ENCODE assay signal across 25 cellular contexts in genomic region chr3:113193719-113194118, GRCh38. TPM values are rescaled to one million over a fixed set of nuclear protein-coding genes. Genes with fewer than 3 reads are reported as not detected.
DNase-seq lines count a peak whose midpoint lies in the region; ATAC-seq and TF ChIP-seq lines count a peak whose summit lies in the region.
"Had no signal": no experiment of that assay in that cellular context is flagged by ENCODE, and none has a peak within 500 bp of the region (broad histone marks: within the 10 kb centered on the region; RNA-seq: fewer than 3 reads in every experiment).

No MANE protein-coding gene starts in this region.

- H3K27ac ChIP-seq in endodermal cell (ENCODE audit: low read depth, low read length) = peak overlapping the region; percentile 47
- H3K27ac ChIP-seq in muscle layer of colon (ENCODE audit: low read depth, low read length) = peak overlapping the region; percentile 73
- peak overlapping the region; percentile 64 for H3K27ac ChIP-seq in smooth muscle cell (ENCODE audit: low read depth)
- H3K27ac ChIP-seq: body of pancreas, ovary had no signal

- H4K20me1 ChIP-seq in smooth muscle cell (ENCODE audit: low read depth) = no peaks in the 10 kb centered on the region

- H3F3A ChIP-seq in smooth muscle cell (ENCODE audit: low read depth) = peaks cover 10% of the 10 kb centered on the region

- peak overlapping the region; percentile 20 for H2AFZ ChIP-seq in smooth muscle cell (ENCODE audit: low read depth)

- H3K36me3 ChIP-seq in endodermal cell (ENCODE audit: control insufficient read depth, insufficient read depth, low read length) = no peaks in the 10 kb centered on the region
- no peaks in the 10 kb centered on the region for H3K36me3 ChIP-seq in muscle layer of colon (ENCODE audit: insufficient read depth, low read length)
- H3K36me3 ChIP-seq in smooth muscle cell (ENCODE audit: low read depth) = no peaks in the 10 kb centered on the region
- H3K36me3 ChIP-seq: HAP-1, ovary had no signal

- H3K36me3 Mint-ChIP-seq in endodermal cell (ENCODE audit: low read depth) = no peaks in the 10 kb centered on the region
- H3K36me3 Mint-ChIP-seq: activated CD4-positive, alpha-beta memory T cell treated with anti-CD3 and anti-CD28 coated beads for 36 hours; natural killer cell had no signal

- H3K4me1 Mint-ChIP-seq in endodermal cell = peaks cover 8% of the 10 kb centered on the region
- H3K4me1 Mint-ChIP-seq: natural killer cell had no signal

- DNase-seq in endodermal cell (no peak), smooth muscle cell (lab: John Stamatoyannopoulos, UW; ENCODE audit: unreplicated experiment) (no peak), left lobe of liver (ENCODE audit: low spot score) (no peak), AML-193 (lab: John Stamatoyannopoulos, UW) (no peak), cerebellum (ENCODE audit: low spot score) (no peak), activated gamma-delta T cell treated with Interleukin-2 at 50 U/mL for 16 hours (no peak)
- DNase-seq: activated CD4-positive, alpha-beta memory T cell treated with anti-CD3 and anti-CD28 coated beads for 36 hours; activated naive CD4-positive, alpha-beta T cell treated with Interleukin-2 at 50 U/mL for 16 hours; body of pancreas; COR-L47; Karpas-422; natural killer cell; NCI-H1417; NCI-H2029; NCI-H526; NK-92 treated with Interleukin-12 subunit alpha and Interleukin-12 subunit beta, amount 100 ng/mL, for 24 hours; ovary; small intestine; stimulated activated naive CD8-positive, alpha-beta T cell treated with anti-CD3 and anti-CD28 coated beads, Interleukin-15, Interleukin-2, amounts not matched to agents 100 U/mL and 50 U/mL, for 24 hours; T-helper 2 cell had no signal

- no peak for ATAC-seq in left lobe of liver
- ATAC-seq: activated CD4-positive, CD25-positive, alpha-beta regulatory T cell treated with anti-CD3 and anti-CD28 coated beads, Interleukin-2, amount 50 U/mL, for 24 hours; body of pancreas; natural killer cell; stimulated activated naive CD8-positive, alpha-beta T cell treated with anti-CD3 and anti-CD28 coated beads, Interleukin-15, Interleukin-2, amounts not matched to agents 100 U/mL and 50 U/mL, for 24 hours had no signal

- H3K4me1 ChIP-seq in endodermal cell (ENCODE audit: control insufficient read depth, insufficient read depth, low read length) = no peaks in the 10 kb centered on the region
- peaks cover 36% of the 10 kb centered on the region for H3K4me1 ChIP-seq in muscle layer of colon (ENCODE audit: insufficient read depth, low read length)
- H3K4me1 ChIP-seq in smooth muscle cell (ENCODE audit: low read depth) = peaks cover 29% of the 10 kb centered on the region
- H3K4me1 ChIP-seq: body of pancreas, HAP-1 had no signal

- H3K27ac Mint-ChIP-seq in endodermal cell = no peak overlapping the region
- H3K27ac Mint-ChIP-seq: activated CD4-positive, alpha-beta memory T cell treated with anti-CD3 and anti-CD28 coated beads for 36 hours; natural killer cell had no signal

- no peaks in the 10 kb centered on the region for H3K27me3 Mint-ChIP-seq in endodermal cell (ENCODE audit: insufficient read depth)
- H3K27me3 Mint-ChIP-seq: activated CD4-positive, alpha-beta memory T cell treated with anti-CD3 and anti-CD28 coated beads for 36 hours had no signal

- no peak overlapping the region for H3K4me3 Mint-ChIP-seq in endodermal cell
- H3K4me3 Mint-ChIP-seq: activated CD4-positive, alpha-beta memory T cell treated with anti-CD3 and anti-CD28 coated beads for 36 hours; natural killer cell had no signal

- WGBS in endodermal cell (ENCODE audit: insufficient coverage in 1 of 2, insufficient read length in 1 of 2), 2 experiments = 86 to 100% methylated on average over 1 of the region's 1 CpG
- WGBS in smooth muscle cell (ENCODE audit: low lambda C conversion rate) = 35% methylated on average over 1 of the region's 1 CpG

- H3K9ac ChIP-seq in endodermal cell (ENCODE audit: extremely low read depth, low read length, poor library complexity, severe bottlenecking) (no peak overlapping the region), muscle layer of colon (ENCODE audit: low read length) (no peak overlapping the region), smooth muscle cell (ENCODE audit: low read depth) (no peak overlapping the region)

- H3K4me2 ChIP-seq in smooth muscle cell = peak overlapping the region; percentile 75

- H3K27me3 ChIP-seq in endodermal cell (ENCODE audit: control insufficient read depth, insufficient read depth, low read length, poor library complexity, severe bottlenecking) = no peaks in the 10 kb centered on the region
- H3K27me3 ChIP-seq in muscle layer of colon (ENCODE audit: control insufficient read depth in 1 of 2, insufficient read depth in 2 of 2, low read length in 2 of 2) = no peaks in the 10 kb centered on the region
- H3K27me3 ChIP-seq in smooth muscle cell (ENCODE audit: low read depth) = no peaks in the 10 kb centered on the region
- H3K27me3 ChIP-seq: body of pancreas, ovary had no signal

- TF ChIP-seq CTCF in endodermal cell (conservative IDR thresholded peaks at IDR 0.05) = no peak
- no peak for TF ChIP-seq CTCF in smooth muscle cell (IDR thresholded peaks at IDR 0.05; ENCODE audit: borderline replicate concordance, insufficient read depth, poor library complexity, severe bottlenecking)

- no peaks in the 10 kb centered on the region for H3K79me2 ChIP-seq in smooth muscle cell (ENCODE audit: low read depth)

- peaks cover 13% of the 10 kb centered on the region for H3K9me3 Mint-ChIP-seq in endodermal cell
- H3K9me3 Mint-ChIP-seq: activated CD4-positive, alpha-beta memory T cell treated with anti-CD3 and anti-CD28 coated beads for 36 hours; natural killer cell had no signal

- peaks cover 17% of the 10 kb centered on the region for H3K9me3 ChIP-seq in endodermal cell (ENCODE audit: control insufficient read depth, low read length)
- H3K9me3 ChIP-seq in muscle layer of colon (ENCODE audit: low read length) = no peaks in the 10 kb centered on the region
- H3K9me3 ChIP-seq in smooth muscle cell (replicated peaks; ENCODE audit: low read depth) = no peaks in the 10 kb centered on the region
- H3K9me3 ChIP-seq: body of pancreas, HAP-1, ovary had no signal

- H3K4me3 ChIP-seq in endodermal cell (ENCODE audit: low read length) = no peak overlapping the region
- no peak overlapping the region for H3K4me3 ChIP-seq in muscle layer of colon (ENCODE audit: low read depth in 1 of 2, low read length in 2 of 2)
- H3K4me3 ChIP-seq in smooth muscle cell = no peak overlapping the region
- H3K4me3 ChIP-seq: body of pancreas, HAP-1, ovary had no signal

RNA-seq across cellular contexts. Expression of gene BOC, which starts 17.6 kb away (rescaled TPM):
- total RNA-seq in endodermal cell (10 to 100 TPM in 1 of 2 donors, 1 to 10 TPM in 1; 9.8 to 12.3 TPM), smooth muscle cell (16.7 and 19.5 TPM in 2 replicates), left lobe of liver (0.50 TPM), cerebellum (88.6 TPM)
- 207 TPM for polyA plus RNA-seq in endodermal cell (2013, experiment 1 of 2)
- 163 TPM for polyA plus RNA-seq in endodermal cell (2013, experiment 2 of 2)
- polyA plus RNA-seq in smooth muscle cell = 31.2 and 31.4 TPM in 2 replicates
- total RNA-seq: activated CD4-positive, alpha-beta memory T cell treated with anti-CD3 and anti-CD28 coated beads for 36 hours; dermis microvascular lymphatic vessel endothelial cell; G401 had no signal
